ENCODE assay signal across 25 cellular contexts in the genomic region with DNA sequence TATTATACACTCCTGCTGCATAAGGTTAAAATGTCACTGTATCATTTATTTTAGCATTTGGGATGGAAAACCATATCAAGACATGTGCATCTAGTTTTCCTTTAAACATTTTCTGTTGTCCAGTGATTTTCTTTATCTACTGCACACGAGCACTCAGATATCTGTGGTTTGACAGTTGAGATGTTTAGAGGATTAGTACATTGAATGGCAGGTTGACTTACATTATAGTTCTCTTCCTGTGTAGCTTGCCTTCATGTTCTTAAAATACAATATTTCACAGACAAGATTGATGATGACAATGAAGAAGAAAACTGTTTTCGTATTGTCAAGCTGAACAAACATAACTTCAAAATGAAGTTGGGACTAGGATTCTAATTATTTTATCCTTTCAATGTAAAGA.
"Had no signal": no experiment of that assay in that cellular context is flagged by ENCODE, and none has a peak within 500 bp of the region (broad histone marks: within the 10 kb centered on the region; RNA-seq: fewer than 3 reads in every experiment).

No MANE protein-coding gene starts in this region.

- H3K4me1 ChIP-seq: stomach, suprapubic skin, testis, thyroid gland, tibial artery, tibial nerve, transverse colon, upper lobe of left lung, upper lobe of right lung, uterus, vagina had no signal

- ATAC-seq: stimulated activated effector memory CD8-positive, alpha-beta T cell treated with anti-CD3 and anti-CD28 coated beads, Interleukin-12 subunit alpha, Interleukin-12 subunit beta, amount 100 ng/mL, for 72 hours; stimulated activated memory B cell treated with anti-CD40 and anti-IgM and Interleukin-4, amounts not matched to agents 10 μg/mL and 1 μg/mL and 100 μg/mL, for 72 hours; stimulated activated naive B cell treated with anti-CD40 and anti-IgM and Interleukin-4, amounts not matched to agents 10 μg/mL and 1 μg/mL and 100 μg/mL, for 72 hours; stimulated activated naive CD8-positive, alpha-beta T cell treated with anti-CD3 and anti-CD28 coated beads, Interleukin-15, amount 100 ng/mL, for 72 hours; upper lobe of right lung had no signal

- H3K4me3 ChIP-seq: stomach, suprapubic skin, testis, thoracic aorta, thyroid gland, tibial artery, tibial nerve, transverse colon, upper lobe of left lung, upper lobe of right lung, uterus, vagina had no signal

- H3K36me3 ChIP-seq: stomach, suprapubic skin, thoracic aorta, thyroid gland, tibial artery, tibial nerve, transverse colon, upper lobe of left lung, upper lobe of right lung, uterus, vagina had no signal

- H3K27ac ChIP-seq: stomach, suprapubic skin, testis, thoracic aorta, thyroid gland, tibial artery, tibial nerve, transverse colon, upper lobe of left lung, upper lobe of right lung, uterus, vagina had no signal

- H3K9me3 ChIP-seq: suprapubic skin, testis, thoracic aorta, thyroid gland, tibial artery, upper lobe of right lung, uterus, vagina had no signal

- H3K27me3 ChIP-seq: stomach, suprapubic skin, testis, thyroid gland, tibial artery, tibial nerve, transverse colon, upper lobe of left lung, upper lobe of right lung, uterus, vagina had no signal

- DNase-seq: stimulated activated CD4-positive, alpha-beta T cell treated with anti-CD3 and anti-CD28 coated beads, Interleukin-2, amount 100 ng/mL, for 48 hours; stimulated activated CD4-positive, alpha-beta T cell treated with anti-CD3 and anti-CD28 coated beads, Interleukin-4, amount 100 ng/mL, for 1 hour; stimulated activated CD4-positive, alpha-beta T cell treated with anti-CD3 and anti-CD28 coated beads, Interleukin-4, amount 100 ng/mL, for 24 hours; stimulated activated CD4-positive, alpha-beta T cell treated with anti-CD3 and anti-CD28 coated beads, Interleukin-4, amount 100 ng/mL, for 4 hours; stimulated activated CD8-positive, alpha-beta memory T cell treated with anti-CD3 and anti-CD28 coated beads, Interleukin-4, amount 100 ng/mL, for 48 hours; stimulated activated naive B cell treated with anti-CD40 and anti-IgM and Interleukin-4, amounts not matched to agents 10 μg/mL and 1 μg/mL and 100 μg/mL, for 72 hours; stimulated activated naive CD4-positive, alpha-beta T cell; stimulated activated naive CD4-positive, alpha-beta T cell treated with Interleukin-2 at 50 U/mL for 16 hours; stimulated activated naive CD8-positive, alpha-beta T cell treated with anti-CD3 and anti-CD28 coated beads, Interleukin-15, amount 100 ng/mL, for 72 hours; stomach; substantia nigra; testis; thyroid gland; tibial artery; transverse colon; trophoblast cell; upper lobe of left lung; upper lobe of right lung; uterus had no signal
